22 cellular contexts compared by ENCODE assay signal in the genomic region with DNA sequence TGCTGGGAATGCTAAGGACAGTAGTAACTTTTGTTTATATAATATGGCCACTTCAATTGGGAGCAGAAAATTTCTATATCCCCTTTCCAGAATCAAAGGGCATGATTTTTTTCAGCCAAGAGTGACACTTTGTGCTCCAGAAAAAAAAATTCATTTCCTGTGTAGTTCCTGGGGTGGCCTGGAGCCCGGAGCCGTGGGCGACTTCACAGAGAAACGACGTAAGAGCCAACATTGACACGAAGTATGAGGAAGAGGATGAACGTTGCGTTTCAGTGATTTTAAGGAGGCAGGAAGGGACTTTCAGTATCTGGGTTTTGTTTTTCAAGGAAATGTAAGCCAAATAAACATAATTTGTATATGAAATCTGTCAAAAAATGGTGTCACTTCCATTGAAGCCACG.
"Had no signal": no experiment of that assay in that cellular context is flagged by ENCODE, and none has a peak within 500 bp of the region (broad histone marks: within the 10 kb centered on the region; RNA-seq: fewer than 3 reads in every experiment).

No MANE protein-coding gene starts in this region.

- H2AFZ ChIP-seq: parathyroid adenoma had no signal

- H3K9me3 ChIP-seq: neutrophil, suprapubic skin, tibial nerve, uterus had no signal

- H3K9ac ChIP-seq: parathyroid adenoma had no signal

- H3K36me3 ChIP-seq: neutrophil, uterus had no signal

- H3K27ac ChIP-seq: neutrophil, parathyroid adenoma, suprapubic skin, tibial nerve, uterus had no signal

- H3K4me1 ChIP-seq: uterus had no signal

- DNase-seq: activated B cell treated with CpG ODN at 0.5 μM for 24 hours; activated CD4-positive, alpha-beta T cell treated with anti-CD3 and anti-CD28 coated beads for 36 hours; activated CD4-positive, alpha-beta T cell treated with anti-CD3 and anti-CD28 coated beads, Interleukin-2, amount 50 U/mL, for 4 hours; activated CD8-positive, alpha-beta memory T cell treated with anti-CD3 and anti-CD28 coated beads for 24 hours; activated CD8-positive, alpha-beta memory T cell treated with anti-CD3 and anti-CD28 coated beads, Interleukin-2, amount 50 U/mL, for 48 hours; activated naive CD4-positive, alpha-beta T cell; activated T-cell treated with anti-CD3 and anti-CD28 coated beads, Interleukin-2, amount 50 U/mL, for 4 hours; cortex of kidney; islet precursor cell; mammary epithelial cell; small intestine; stimulated activated CD4-positive, alpha-beta T cell treated with anti-CD3 and anti-CD28 coated beads, Interleukin-2, amount 100 ng/mL, for 24 hours; stimulated activated naive CD8-positive, alpha-beta T cell treated with anti-CD3 and anti-CD28 coated beads, Interleukin-15, amount 100 ng/mL, for 72 hours; T1000; uterus had no signal

- ATAC-seq: activated CD4-positive, alpha-beta T cell treated with anti-CD3 and anti-CD28 coated beads for 36 hours; activated T-cell treated with anti-CD3 and anti-CD28 coated beads, Interleukin-2, amount 50 U/mL, for 4 hours; natural killer cell treated with Interleukin-12 subunit alpha and Interleukin-12 subunit beta and Interleukin-15 and Interleukin-18, amount 100 ng/mL, for 72 hours; sciatic nerve; stimulated activated effector memory CD8-positive, alpha-beta T cell treated with anti-CD3 and anti-CD28 coated beads, Interleukin-12 subunit alpha, Interleukin-12 subunit beta, amount 100 ng/mL, for 72 hours; stimulated activated naive CD8-positive, alpha-beta T cell treated with anti-CD3 and anti-CD28 coated beads, Interleukin-15, amount 100 ng/mL, for 72 hours had no signal

- H3K27me3 ChIP-seq: suprapubic skin, tibial nerve, uterus had no signal

- H3K4me3 ChIP-seq: suprapubic skin, tibial nerve, uterus had no signal

- H3K79me2 ChIP-seq: parathyroid adenoma had no signal
